11 cellular contexts compared by ENCODE assay signal in genomic region chr1:201028473-201028889, GRCh38. TPM values are rescaled to one million over a fixed set of nuclear protein-coding genes. Genes with fewer than 3 reads are reported as not detected.
DNase-seq lines count a peak whose midpoint lies in the region; ATAC-seq, FAIRE-seq and TF ChIP-seq lines count a peak whose summit lies in the region.
"Had no signal": no experiment of that assay in that cellular context is flagged by ENCODE, and none has a peak within 500 bp of the region (broad histone marks: within the 10 kb centered on the region; RNA-seq: fewer than 3 reads in every experiment).

No MANE protein-coding gene starts in this region.

- H3K4me3 Mint-ChIP-seq in CD14-positive monocyte = no peak overlapping the region
- H3K4me3 Mint-ChIP-seq in activated T-helper 2 cell treated with anti-CD3 and anti-CD28 coated beads, Interferon-gamma antibody, Interleukin-2, Interleukin-4, amounts not matched to agents 10 μg/mL and 5 μg/mL and 100 μg/mL, durations not matched to agents 14 hours and 24 hours and 36 hours (ENCODE audit: low read depth) = no peak overlapping the region
- H3K4me3 Mint-ChIP-seq in HFFc6 = no peak overlapping the region
- no peak overlapping the region for H3K4me3 Mint-ChIP-seq in nephron progenitor cell
- H3K4me3 Mint-ChIP-seq: activated naive CD8-positive, alpha-beta T cell treated with anti-CD3 and anti-CD28 coated beads, Interleukin-2, amount 10 ng/mL, durations not matched to agents 7 days and 5 days had no signal

- no peaks in the 10 kb centered on the region for H3K4me1 ChIP-seq in pancreas

- ATAC-seq in pancreas = peak; percentile 26 to 44 (median 36)
- no peak for ATAC-seq in omental fat pad (ENCODE audit: low FRiP score)

- H3K27me3 ChIP-seq in pancreas = no peaks in the 10 kb centered on the region

- DNase-seq in CD14-positive monocyte (ENCODE audit: low spot score) = no peak
- DNase-seq in RKO (ENCODE audit: low spot score) = peak; percentile 47
- peak; percentile 25 for DNase-seq in fibroblast of the aortic adventitia (ENCODE audit: low read depth)
- DNase-seq in pancreas = no peak
- DNase-seq in omental fat pad (ENCODE audit: low spot score) = no peak
- no peak for DNase-seq in activated T-helper 2 cell treated with anti-CD3 and anti-CD28 coated beads, Interferon-gamma antibody, Interleukin-2, Interleukin-4, amounts not matched to agents 10 μg/mL and 5 μg/mL and 100 μg/mL, durations not matched to agents 14 hours and 24 hours and 36 hours (ENCODE audit: low spot score)
- DNase-seq in HFFc6 = no peak
- no peak for DNase-seq in nephron progenitor cell
- DNase-seq: activated CD8-positive, alpha-beta memory T cell treated with anti-CD3 and anti-CD28 coated beads for 24 hours; activated naive CD8-positive, alpha-beta T cell treated with anti-CD3 and anti-CD28 coated beads, Interleukin-2, amount 10 ng/mL, durations not matched to agents 7 days and 5 days; NK-92 treated with Interleukin-12 subunit alpha and Interleukin-12 subunit beta, amount 100 ng/mL, for 24 hours had no signal

- no peaks in the 10 kb centered on the region for H3K9me3 ChIP-seq in pancreas

- H3K4me1 Mint-ChIP-seq in CD14-positive monocyte (peaks cover 54% of the 10 kb centered on the region), HFFc6 (ENCODE audit: low read depth) (peaks cover 14% of the 10 kb centered on the region), nephron progenitor cell (peaks cover 42% of the 10 kb centered on the region)
- H3K4me1 Mint-ChIP-seq in activated T-helper 2 cell treated with anti-CD3 and anti-CD28 coated beads, Interferon-gamma antibody, Interleukin-2, Interleukin-4, amounts not matched to agents 10 μg/mL and 5 μg/mL and 100 μg/mL, durations not matched to agents 14 hours and 24 hours and 36 hours (ENCODE audit: low read depth) = peaks cover 35% of the 10 kb centered on the region

- peak overlapping the region in 1 of 4 donors; percentile 3 for H3K27ac ChIP-seq in pancreas

- no peak for FAIRE-seq in pancreas (lab: Jason Lieb, UNC)

- H3K36me3 Mint-ChIP-seq in CD14-positive monocyte = no peaks in the 10 kb centered on the region
- H3K36me3 Mint-ChIP-seq in activated T-helper 2 cell treated with anti-CD3 and anti-CD28 coated beads, Interferon-gamma antibody, Interleukin-2, Interleukin-4, amounts not matched to agents 10 μg/mL and 5 μg/mL and 100 μg/mL, durations not matched to agents 14 hours and 24 hours and 36 hours (ENCODE audit: low read depth) = no peaks in the 10 kb centered on the region
- H3K36me3 Mint-ChIP-seq in HFFc6 (ENCODE audit: low read depth) = no peaks in the 10 kb centered on the region
- no peaks in the 10 kb centered on the region for H3K36me3 Mint-ChIP-seq in nephron progenitor cell (ENCODE audit: low read depth)
- H3K36me3 Mint-ChIP-seq: activated naive CD8-positive, alpha-beta T cell treated with anti-CD3 and anti-CD28 coated beads, Interleukin-2, amount 10 ng/mL, durations not matched to agents 7 days and 5 days had no signal

- H3K9me3 Mint-ChIP-seq in CD14-positive monocyte (peaks cover 0 to 2% (median 0%) of the 10 kb centered on the region in 7 donors), HFFc6 (no peaks in the 10 kb centered on the region), nephron progenitor cell (no peaks in the 10 kb centered on the region)
- H3K9me3 Mint-ChIP-seq in activated T-helper 2 cell treated with anti-CD3 and anti-CD28 coated beads, Interferon-gamma antibody, Interleukin-2, Interleukin-4, amounts not matched to agents 10 μg/mL and 5 μg/mL and 100 μg/mL, durations not matched to agents 14 hours and 24 hours and 36 hours = no peaks in the 10 kb centered on the region
- H3K9me3 Mint-ChIP-seq: activated naive CD8-positive, alpha-beta T cell treated with anti-CD3 and anti-CD28 coated beads, Interleukin-2, amount 10 ng/mL, durations not matched to agents 7 days and 5 days had no signal

- no peaks in the 10 kb centered on the region for H3K36me3 ChIP-seq in pancreas

- H3K4me3 ChIP-seq in fibroblast of the aortic adventitia (ENCODE audit: low read depth, low read length) (no peak overlapping the region), pancreas (no peak overlapping the region)

- 66 to 67% methylated on average over 7 of the region's 7 CpGs for WGBS in pancreas, 2 donors

- intact Hi-C loops in CD14-positive monocyte (cut with micrococcal nuclease) = no loop called here
- intact Hi-C loops in pancreas (cut with DNase I) = no loop called here
- intact Hi-C loops in activated T-helper 2 cell treated with anti-CD3 and anti-CD28 coated beads, Interferon-gamma antibody, Interleukin-2, Interleukin-4, amounts not matched to agents 10 μg/mL and 5 μg/mL and 100 μg/mL, durations not matched to agents 14 hours and 24 hours and 36 hours (cut with micrococcal nuclease) = loop anchor here (5.0 kb wide), 1 partner anchor 141 kb away; no protein-coding TSS in a partner anchor

- peaks cover 1 to 7% (median 4%) of the 10 kb centered on the region in 3 donors for H3K27me3 Mint-ChIP-seq in CD14-positive monocyte (ENCODE audit: low read depth in 3 of 3)
- no peaks in the 10 kb centered on the region for H3K27me3 Mint-ChIP-seq in activated T-helper 2 cell treated with anti-CD3 and anti-CD28 coated beads, Interferon-gamma antibody, Interleukin-2, Interleukin-4, amounts not matched to agents 10 μg/mL and 5 μg/mL and 100 μg/mL, durations not matched to agents 14 hours and 24 hours and 36 hours (ENCODE audit: low read depth)
- peaks cover 52% of the 10 kb centered on the region for H3K27me3 Mint-ChIP-seq in HFFc6 (ENCODE audit: insufficient read depth)
- H3K27me3 Mint-ChIP-seq in nephron progenitor cell (ENCODE audit: low read depth, poor library complexity) = peaks cover 11% of the 10 kb centered on the region
- H3K27me3 Mint-ChIP-seq: activated naive CD8-positive, alpha-beta T cell treated with anti-CD3 and anti-CD28 coated beads, Interleukin-2, amount 10 ng/mL, durations not matched to agents 7 days and 5 days had no signal

- no peak for TF ChIP-seq CTCF in CD14-positive monocyte (IDR thresholded peaks at IDR 0.05)
- TF ChIP-seq CTCF in fibroblast of the aortic adventitia (IDR thresholded peaks at IDR 0.05; ENCODE audit: insufficient read depth, low read length) = no peak
- no peak for TF ChIP-seq CTCF in pancreas (IDR thresholded peaks at IDR 0.05)
- TF ChIP-seq CTCF in omental fat pad (IDR thresholded peaks at IDR 0.05) = no peak
- no peak for TF ChIP-seq CTCF in HFFc6 (IDR thresholded peaks at IDR 0.05)
- no peak for TF ChIP-seq CTCF in nephron progenitor cell (IDR thresholded peaks at IDR 0.05)

- peak overlapping the region in 4 of 7 donors; percentile 59 to 86 (median 68) for H3K27ac Mint-ChIP-seq in CD14-positive monocyte
- H3K27ac Mint-ChIP-seq in activated T-helper 2 cell treated with anti-CD3 and anti-CD28 coated beads, Interferon-gamma antibody, Interleukin-2, Interleukin-4, amounts not matched to agents 10 μg/mL and 5 μg/mL and 100 μg/mL, durations not matched to agents 14 hours and 24 hours and 36 hours = no peak overlapping the region
- H3K27ac Mint-ChIP-seq in HFFc6 = no peak overlapping the region
- no peak overlapping the region for H3K27ac Mint-ChIP-seq in nephron progenitor cell
- H3K27ac Mint-ChIP-seq: activated naive CD8-positive, alpha-beta T cell treated with anti-CD3 and anti-CD28 coated beads, Interleukin-2, amount 10 ng/mL, durations not matched to agents 7 days and 5 days had no signal

RNA-seq across cellular contexts. Expression of gene KIF21B, which starts 5.0 kb away (rescaled TPM):
- polyA plus RNA-seq in CD14-positive monocyte = under 1 TPM; 0.18 to 0.30 TPM
- under 0.01 TPM in 1 of 2 replicates, not detected in the other for total RNA-seq in fibroblast of the aortic adventitia (ENCODE audit: low replicate concordance)
- total RNA-seq in pancreas = 1 to 10 TPM in 2 of 6 donors, under 1 TPM in 4; 0.51 to 2.5 (median 0.93) TPM
- polyA plus RNA-seq in pancreas = 1 to 10 TPM in 1 of 2 donors, under 1 TPM in 1; 0.84 to 1.0 TPM
- 1 to 10 TPM in 3 of 4 donors, under 1 TPM in 1; 0.93 to 6.1 (median 3.7) TPM for total RNA-seq in omental fat pad
- total RNA-seq in activated T-helper 2 cell treated with anti-CD3 and anti-CD28 coated beads, Interferon-gamma antibody, Interleukin-2, Interleukin-4, amounts not matched to agents 10 μg/mL and 5 μg/mL and 100 μg/mL, durations not matched to agents 14 hours and 24 hours and 36 hours = 50.4 and 53.2 TPM in 2 replicates
- not detected for total RNA-seq in HFFc6 (2021; fragmentation: NEBNext Ultra II Directional; extraction: Animal tissue kit (Norgen Biotek cat#: 25700))

Comparison
In these comparisons a context has a peak if more than half of its experiments do, and no peak if none do; other contexts are left out.
1. DNase-seq: peak in RKO (single experiment) and fibroblast of the aortic adventitia (single experiment); none in CD14-positive monocyte (single experiment), pancreas (0 of 6), omental fat pad (single experiment), activated T-helper 2 cell treated with anti-CD3 and anti-CD28 coated beads, Interferon-gamma antibody, Interleukin-2, Interleukin-4, amounts not matched to agents 10 μg/mL and 5 μg/mL and 100 μg/mL, durations not matched to agents 14 hours and 24 hours and 36 hours (single experiment), HFFc6 (single experiment) and nephron progenitor cell (single experiment).
2. H3K27ac Mint-ChIP-seq: peak in CD14-positive monocyte (4 of 7); none in activated T-helper 2 cell treated with anti-CD3 and anti-CD28 coated beads, Interferon-gamma antibody, Interleukin-2, Interleukin-4, amounts not matched to agents 10 μg/mL and 5 μg/mL and 100 μg/mL, durations not matched to agents 14 hours and 24 hours and 36 hours (single experiment), HFFc6 (single experiment) and nephron progenitor cell (single experiment).